18 cellular contexts compared by ENCODE assay signal in genomic region chrX:139811942-139812629, GRCh38.
A peak's percentile ranks its signal among the peaks of the same experiment; 100 is the strongest.
DNase-seq lines count a peak whose midpoint lies in the region; ATAC-seq and FAIRE-seq lines count a peak whose summit lies in the region.
"Had no signal": no experiment of that assay in that cellular context is flagged by ENCODE, and none has a peak within 500 bp of the region (broad histone marks: within the 10 kb centered on the region; RNA-seq: fewer than 3 reads in every experiment).

No MANE protein-coding gene starts in this region.

- no peaks in the 10 kb centered on the region for H3K27me3 Mint-ChIP-seq in stimulated activated memory B cell treated with anti-CD40 and anti-IgM and Interleukin-4, amounts not matched to agents 10 μg/mL and 1 μg/mL and 100 μg/mL, for 72 hours
- H3K27me3 Mint-ChIP-seq: activated naive CD8-positive, alpha-beta T cell treated with anti-CD3 and anti-CD28 coated beads, Interleukin-2, amount 10 ng/mL, durations not matched to agents 7 days and 5 days had no signal

- no peaks in the 10 kb centered on the region for H3K9me3 Mint-ChIP-seq in stimulated activated memory B cell treated with anti-CD40 and anti-IgM and Interleukin-4, amounts not matched to agents 10 μg/mL and 1 μg/mL and 100 μg/mL, for 72 hours

- DNase-seq in RCC 7860 (ENCODE audit: low spot score), result no peak
- DNase-seq in inferior parietal cortex (ENCODE audit: extremely low spot score), result no peak
- DNase-seq: activated naive CD8-positive, alpha-beta T cell treated with anti-CD3 and anti-CD28 coated beads, Interleukin-2, amount 10 ng/mL, durations not matched to agents 7 days and 5 days; activated T-cell treated with anti-CD3 and anti-CD28 coated beads, Interleukin-2, amount 50 U/mL, for 1 hour; DMS 273 treated with DMSO at 0.1 percent for 48 hours; heart left ventricle; kidney; mesendoderm; MM.1S; NCI-H774; nephron progenitor cell; spleen had no signal

- peaks cover 43% of the 10 kb centered on the region for H3K36me3 Mint-ChIP-seq in stimulated activated memory B cell treated with anti-CD40 and anti-IgM and Interleukin-4, amounts not matched to agents 10 μg/mL and 1 μg/mL and 100 μg/mL, for 72 hours

- peak; percentile 56 for ATAC-seq in GM18907 (IDR thresholded peaks at IDR 0.05; ENCODE audit: unreplicated experiment)
- peak; percentile 86 for ATAC-seq in GM21786 (IDR thresholded peaks at IDR 0.05; ENCODE audit: unreplicated experiment)
- ATAC-seq in HG03558 (IDR thresholded peaks at IDR 0.05; ENCODE audit: extremely low read depth, unreplicated experiment), result peak; percentile 41
- ATAC-seq in stimulated activated memory B cell treated with anti-CD40 and anti-IgM and Interleukin-4, amounts not matched to agents 10 μg/mL and 1 μg/mL and 100 μg/mL, for 72 hours, result no peak
- no peak for ATAC-seq in GM19397 (IDR thresholded peaks at IDR 0.05; ENCODE audit: unreplicated experiment)
- ATAC-seq: heart left ventricle had no signal

- no peak for FAIRE-seq in RCC 7860 (lab: Jason Lieb, UNC)
- FAIRE-seq: kidney, TTC549 had no signal

- peak overlapping the region; percentile 7 for H3K27ac Mint-ChIP-seq in stimulated activated memory B cell treated with anti-CD40 and anti-IgM and Interleukin-4, amounts not matched to agents 10 μg/mL and 1 μg/mL and 100 μg/mL, for 72 hours
- H3K27ac Mint-ChIP-seq: activated naive CD8-positive, alpha-beta T cell treated with anti-CD3 and anti-CD28 coated beads, Interleukin-2, amount 10 ng/mL, durations not matched to agents 7 days and 5 days; nephron progenitor cell had no signal

- H3K4me1 Mint-ChIP-seq in stimulated activated memory B cell treated with anti-CD40 and anti-IgM and Interleukin-4, amounts not matched to agents 10 μg/mL and 1 μg/mL and 100 μg/mL, for 72 hours, result peaks cover 6% of the 10 kb centered on the region
- H3K4me1 Mint-ChIP-seq: nephron progenitor cell had no signal

- H3K4me3 Mint-ChIP-seq in stimulated activated memory B cell treated with anti-CD40 and anti-IgM and Interleukin-4, amounts not matched to agents 10 μg/mL and 1 μg/mL and 100 μg/mL, for 72 hours, result no peak overlapping the region
- H3K4me3 Mint-ChIP-seq: activated naive CD8-positive, alpha-beta T cell treated with anti-CD3 and anti-CD28 coated beads, Interleukin-2, amount 10 ng/mL, durations not matched to agents 7 days and 5 days; nephron progenitor cell had no signal

Comparison
In these comparisons a context has a peak if more than half of its experiments do, and no peak if none do; other contexts are left out.
1. ATAC-seq: peak in GM18907 (single experiment), GM21786 (single experiment) and HG03558 (single experiment); none in stimulated activated memory B cell treated with anti-CD40 and anti-IgM and Interleukin-4, amounts not matched to agents 10 μg/mL and 1 μg/mL and 100 μg/mL, for 72 hours (single experiment) and GM19397 (single experiment).